Comparison of ENCODE assay signal across 17 cellular contexts in the genomic region with DNA sequence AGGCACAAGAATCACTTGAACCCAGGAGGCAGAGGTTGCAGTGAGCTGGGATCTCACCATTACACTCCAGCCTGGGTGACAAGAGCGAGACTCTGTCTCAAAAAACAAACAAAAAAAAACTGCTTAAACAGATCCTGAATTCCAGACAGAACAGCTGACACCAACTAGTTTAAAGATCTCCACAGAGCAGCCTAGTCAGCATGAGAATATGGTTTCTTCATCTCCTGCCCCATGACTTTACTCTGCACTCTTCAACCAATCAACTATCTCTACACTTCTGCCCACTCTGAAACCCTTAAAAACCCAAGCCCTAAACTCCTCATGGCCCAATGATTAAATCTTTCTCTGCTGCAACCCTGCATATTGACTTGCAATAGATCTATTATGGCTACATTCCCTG. TPM values are rescaled to one million over a fixed set of nuclear protein-coding genes. Genes with fewer than 3 reads are reported as not detected.
DNase-seq lines count a peak whose midpoint lies in the region; ATAC-seq, FAIRE-seq and TF ChIP-seq lines count a peak whose summit lies in the region.
"Had no signal": no experiment of that assay in that cellular context is flagged by ENCODE, and none has a peak within 500 bp of the region (broad histone marks: within the 10 kb centered on the region; RNA-seq: fewer than 3 reads in every experiment).

No MANE protein-coding gene starts in this region.

- H3K23ac ChIP-seq in IMR-90 (ENCODE audit: low read depth, low read length) (no peak overlapping the region), H1 (ENCODE audit: insufficient read length) (no peak overlapping the region)

- H2BK5ac ChIP-seq in IMR-90 (ENCODE audit: low read depth, low read length, poor library complexity, severe bottlenecking) = no peak overlapping the region
- H2BK5ac ChIP-seq in H1 (ENCODE audit: low read depth, low read length) = no peak overlapping the region

- H3K9me3 ChIP-seq in IMR-90 (ENCODE audit: control insufficient read depth, insufficient read depth, low read length) = no peaks in the 10 kb centered on the region
- H3K9me3 ChIP-seq in H1 (ENCODE audit: insufficient read depth in 2 of 2, low read depth in 1 of 2, low read length in 1 of 2) = no peaks in the 10 kb centered on the region
- no peaks in the 10 kb centered on the region for H3K9me3 ChIP-seq in right lobe of liver
- H3K9me3 ChIP-seq: BLaER1 had no signal

- no peaks in the 10 kb centered on the region for H3K36me3 ChIP-seq in IMR-90 (ENCODE audit: control insufficient read depth, insufficient read depth, low read length)
- H3K36me3 ChIP-seq in H1 (ENCODE audit: control insufficient read depth in 2 of 4, insufficient read depth in 4 of 4, low read length in 3 of 4) = no peaks in the 10 kb centered on the region
- no peaks in the 10 kb centered on the region for H3K36me3 ChIP-seq in right lobe of liver
- H3K36me3 ChIP-seq: BLaER1 had no signal

- no peak overlapping the region for H3K4me3 ChIP-seq in IMR-90 (ENCODE audit: insufficient read depth, low read depth, low read length)
- no peak overlapping the region for H3K4me3 ChIP-seq in H1 (ENCODE audit: extremely low read depth in 1 of 4, insufficient read depth in 2 of 4, low read depth in 3 of 4, low read length in 4 of 4)
- H3K4me3 ChIP-seq in right lobe of liver = no peak overlapping the region
- H3K4me3 ChIP-seq: BLaER1 had no signal

- no peaks in the 10 kb centered on the region for H3K79me2 ChIP-seq in H1 (ENCODE audit: control insufficient read depth in 1 of 2, insufficient read depth in 2 of 2, low read length in 2 of 2)

- H2AK9ac ChIP-seq in IMR-90 (replicated peaks; ENCODE audit: low read depth, low read length, poor library complexity) = no peak overlapping the region

- H3K4me2 ChIP-seq in IMR-90 (ENCODE audit: low read depth, low read length) (no peak overlapping the region), H1 (ENCODE audit: insufficient read depth in 1 of 2, low read depth in 2 of 2, low read length in 2 of 2) (no peak overlapping the region)
- H3K4me2 ChIP-seq: BLaER1 had no signal

- H3K9me1 ChIP-seq in IMR-90 (ENCODE audit: insufficient read depth, low read length) = no peaks in the 10 kb centered on the region

- no peak for TF ChIP-seq POLR2A in IMR-90 (IDR thresholded peaks at IDR 0.05; ENCODE audit: low read depth, low read length)
- TF ChIP-seq POLR2A in H1 (IDR thresholded peaks at IDR 0.05; ENCODE audit: control extremely low read depth in 1 of 2, low read depth in 2 of 2, low read length in 2 of 2) = no peak
- TF ChIP-seq POLR2A in right lobe of liver (IDR thresholded peaks at IDR 0.05) = no peak

- H3K9ac ChIP-seq in IMR-90 (ENCODE audit: low read depth, low read length) = no peak overlapping the region
- H3K9ac ChIP-seq in H1 (replicated peaks in 1 of 4; ENCODE audit: extremely low read depth in 1 of 4, low read depth in 3 of 4, low read length in 3 of 4) = no peak overlapping the region
- H3K9ac ChIP-seq: BLaER1 had no signal

- H4K20me1 ChIP-seq in IMR-90 (ENCODE audit: insufficient read depth, low read length) (no peaks in the 10 kb centered on the region), H1 (replicated peaks in 1 of 2; ENCODE audit: control insufficient read depth in 1 of 2, insufficient read depth in 2 of 2, low read length in 2 of 2) (no peaks in the 10 kb centered on the region)
- H4K20me1 ChIP-seq: BLaER1 had no signal

- no peaks in the 10 kb centered on the region; the same call in 1 of the 2 replicates for H3K23me2 ChIP-seq in H1 (ENCODE audit: low read depth, low read length)

- intact Hi-C loops in IMR-90 (cut with micrococcal nuclease) (no loop called here), right lobe of liver (cut with DNase I) (no loop called here)

- no peak overlapping the region for H2BK12ac ChIP-seq in H1 (ENCODE audit: low read depth, low read length)

- H3K27me3 ChIP-seq in IMR-90 (ENCODE audit: control insufficient read depth, insufficient read depth, low read length) (no peaks in the 10 kb centered on the region), H1 (replicated peaks in 1 of 4; ENCODE audit: control insufficient read depth in 3 of 4, extremely low read depth in 1 of 4, insufficient read depth in 3 of 4, low read length in 3 of 4) (no peaks in the 10 kb centered on the region), right lobe of liver (no peaks in the 10 kb centered on the region)
- H3K27me3 ChIP-seq: BLaER1 had no signal

- FAIRE-seq in H1 (lab: Jason Lieb, UNC) = no peak
- FAIRE-seq: GM12892, GM18507, HTR-8/SVneo had no signal

- H2BK15ac ChIP-seq in IMR-90 (ENCODE audit: low read depth, low read length) (no peak overlapping the region), H1 (ENCODE audit: low read length) (no peak overlapping the region)

- H3K18ac ChIP-seq in IMR-90 (ENCODE audit: low read depth, low read length) (no peak overlapping the region), H1 (ENCODE audit: extremely low read depth, low read length) (no peak overlapping the region)

- dilution Hi-C loops in IMR-90 (cut with HindIII; ENCODE audit: low sequenced_read_pairs, unreplicated experiment) = no loop called here

- CTCF ChIA-PET in IMR-90 (lab: Yijun Ruan, JAX) (no interaction called here), H1 (lab: Charles Lee; ENCODE audit: partially characterized antibody) (no interaction called here)

- H3K79me1 ChIP-seq in IMR-90 (ENCODE audit: low read depth in 1 of 2, low read length in 2 of 2) (no peaks in the 10 kb centered on the region), H1 (ENCODE audit: low read depth, low read length) (no peaks in the 10 kb centered on the region)

- H3K14ac ChIP-seq in IMR-90 (replicated peaks; ENCODE audit: low read depth, low read length) (no peak overlapping the region), H1 (ENCODE audit: insufficient read length) (no peak overlapping the region)

- H3K27ac ChIP-seq in IMR-90 (ENCODE audit: insufficient read depth, low read length) (no peak overlapping the region), H1 (ENCODE audit: low read depth, low read length) (no peak overlapping the region), right lobe of liver (no peak overlapping the region)
- H3K27ac ChIP-seq: BLaER1 had no signal

- H3K4me1 ChIP-seq in IMR-90 (ENCODE audit: control insufficient read depth, insufficient read depth, low read length) = no peaks in the 10 kb centered on the region
- no peaks in the 10 kb centered on the region; a peak in 2 of 7 replicates for H3K4me1 ChIP-seq in H1 (replicated peaks in 1 of 4; ENCODE audit: control insufficient read depth in 3 of 4, insufficient read depth in 4 of 4, low read length in 3 of 4)
- H3K4me1 ChIP-seq in right lobe of liver = no peaks in the 10 kb centered on the region
- H3K4me1 ChIP-seq: BLaER1 had no signal

- H4K8ac ChIP-seq in IMR-90 (ENCODE audit: low read depth in 2 of 2, low read length in 2 of 2) (no peak overlapping the region), H1 (ENCODE audit: extremely low read depth, insufficient read depth, low read length) (no peak overlapping the region)

- in situ Hi-C loops in IMR-90 (cut with MboI; ENCODE audit: low sequenced_read_pairs) = no loop called here

- no peak overlapping the region for H3K4ac ChIP-seq in IMR-90 (ENCODE audit: low read depth, low read length)
- H3K4ac ChIP-seq in H1 (replicated peaks; ENCODE audit: insufficient read length, low read depth, low read length) = no peak overlapping the region

- H4K91ac ChIP-seq in IMR-90 (ENCODE audit: insufficient read depth, low read depth, low read length) = no peak overlapping the region
- no peak overlapping the region for H4K91ac ChIP-seq in H1 (replicated peaks; ENCODE audit: insufficient read length, low read length)

- WGBS in IMR-90 (ENCODE audit: extremely low coverage in 2 of 2, insufficient read length in 1 of 2), 2 experiments = no CpG with 5 or more reads among the region's 1 CpG
- WGBS in H1 (ENCODE audit: extremely low coverage in 1 of 2, insufficient coverage in 1 of 2, insufficient read length in 1 of 2, insufficient replicate concordance in 2 of 2, low coverage in 1 of 2, low lambda C conversion rate in 2 of 2, missing lambda C conversion rate in 1 of 2), 2 experiments = 100% methylated on average over 1 of the region's 1 CpG; no CpG with 5 or more reads in 1 of the 2 experiments
- WGBS in right lobe of liver (ENCODE audit: insufficient coverage, low coverage, low lambda C conversion rate, missing lambda C conversion rate) = 14% methylated on average over 1 of the region's 1 CpG

- H2AFZ ChIP-seq in IMR-90 (replicated peaks; ENCODE audit: low read length, poor library complexity) (no peak overlapping the region), H1 (ENCODE audit: low read length) (0 out of 2 replicates have a peak overlapping the region, but pooled peaks have one; percentile 51)

- H2BK120ac ChIP-seq in IMR-90 (ENCODE audit: low read depth, low read length) = no peak overlapping the region
- no peak overlapping the region for H2BK120ac ChIP-seq in H1 (replicated peaks; ENCODE audit: low read depth, low read length)

- BruUV-seq in IMR-90 (replicated peaks; lab: Mats Ljungman, UMichigan) = no TSS peak

- H2AK5ac ChIP-seq in IMR-90 (ENCODE audit: low read depth, low read length) = no peak overlapping the region
- no peak overlapping the region for H2AK5ac ChIP-seq in H1 (ENCODE audit: low read depth, low read length)

- TF ChIP-seq CTCF in IMR-90 (conservative IDR thresholded peaks at IDR 0.05; ENCODE audit: low read depth, low read length) (no peak), H1 (IDR thresholded peaks at IDR 0.05; ENCODE audit: control extremely low read depth in 1 of 3, insufficient read depth in 1 of 3, low read depth in 1 of 3, low read length in 3 of 3) (no peak), right lobe of liver (IDR thresholded peaks at IDR 0.05) (no peak)

- TF ChIP-seq RAD21 in IMR-90 (IDR thresholded peaks at IDR 0.05; ENCODE audit: low read length) (no peak), H1 (IDR thresholded peaks at IDR 0.05 in 1 of 2, conservative IDR thresholded peaks at IDR 0.05 in 1 of 2; ENCODE audit: low read depth in 2 of 2, low read length in 2 of 2) (no peak)

- H4K5ac ChIP-seq in IMR-90 (ENCODE audit: low read depth, low read length) (no peak overlapping the region), H1 (ENCODE audit: insufficient read length, low read depth, low read length) (no peak overlapping the region)

- POLR2A ChIA-PET in IMR-90 (lab: Charles Lee; ENCODE audit: unreplicated experiment) (no interaction called here), H1 (lab: Charles Lee; ENCODE audit: partially characterized antibody) (no interaction called here)

- H3K56ac ChIP-seq in IMR-90 (ENCODE audit: extremely low read depth, insufficient read depth, low read length) = no peak overlapping the region
- no peak overlapping the region for H3K56ac ChIP-seq in H1 (replicated peaks; ENCODE audit: insufficient read length, low read depth, low read length)

- no peak overlapping the region for H2BK20ac ChIP-seq in IMR-90 (ENCODE audit: low read depth, low read length)
- no peak overlapping the region for H2BK20ac ChIP-seq in H1 (ENCODE audit: low read length)

- DNase-seq in IMR-90 = no peak
- DNase-seq in H1 (ENCODE audit: low read depth in 1 of 2, low spot score in 2 of 2) = no peak
- no peak for DNase-seq in right lobe of liver
- DNase-seq in NCI-H1417 treated with DMSO at 0.1 percent for 48 hours (lab: John Stamatoyannopoulos, UW) = no peak
- DNase-seq in iPS-NIHi11 (ENCODE audit: low spot score) = no peak
- no peak for DNase-seq in NOMO-1 treated with dmso at 0.1 percent for 144 hours (lab: John Stamatoyannopoulos, UW; ENCODE audit: unreplicated experiment)
- DNase-seq: 8988T; CD4-positive, alpha-beta memory T cell; DMS153; DMS79; GDM1; HCEC 1CT had no signal

- ATAC-seq in IMR-90 (ENCODE audit: low read depth) = peak; percentile 40
- ATAC-seq in right lobe of liver = peak in 3 of 4 donors; percentile 29 to 52 (median 37)
- ATAC-seq in HG03196 (IDR thresholded peaks at IDR 0.05; ENCODE audit: unreplicated experiment) = no peak

- no peak for TF ChIP-seq EP300 in H1 (IDR thresholded peaks at IDR 0.05; ENCODE audit: borderline replicate concordance in 1 of 2, low read depth in 2 of 2, low read length in 2 of 2)

RNA-seq across cellular contexts. Expression of a gene that starts 7.5 kb away (rescaled TPM):
- total RNA-seq in IMR-90 (2012; rRNA removed) = 58.3 and 66.4 TPM in 2 replicates
- polyA plus RNA-seq in IMR-90 (2012; rRNA removed) = 46.4 and 54.0 TPM in 2 replicates
- 14.8 and 17.9 TPM in 2 replicates for polyA plus RNA-seq in IMR-90 (2012; cell fraction: cytosol; rRNA removed)
- polyA plus RNA-seq in IMR-90 (2012; cell fraction: nucleus; rRNA removed; ENCODE audit: low replicate concordance) = 16.0 and 73.3 TPM in 2 replicates
- total RNA-seq in H1 (2021; fragmentation: NEBNext Ultra II Directional; extraction: Animal tissue kit (Norgen Biotek cat#: 25700)) = 264 and 274 TPM in 2 replicates
- 89.6 and 125 TPM in 2 replicates for polyA plus RNA-seq in H1 (2011; rRNA removed)
- polyA plus RNA-seq in H1 (2011; cell fraction: cytosol; rRNA removed) = 88.6 TPM
- 148 TPM for polyA plus RNA-seq in H1 (2011; cell fraction: nucleus; rRNA removed)
- 119 to 144 TPM (median 134 TPM) in 4 replicates for polyA plus RNA-seq in H1 (2012, experiment 1 of 2)
- 6.6 TPM for polyA plus RNA-seq in H1 (2012, experiment 2 of 2)
- polyA plus RNA-seq in H1 (2013, experiment 1 of 2) = 202 TPM
- polyA plus RNA-seq in H1 (2013, experiment 2 of 2) = 198 TPM
- 133 and 204 TPM in 2 replicates for polyA minus RNA-seq in H1 (2011; rRNA and poly(A)+ RNA removed)
- 134 TPM for polyA minus RNA-seq in H1 (2011; cell fraction: cytosol; rRNA and poly(A)+ RNA removed)
- 200 TPM for polyA minus RNA-seq in H1 (2011; cell fraction: nucleus; rRNA and poly(A)+ RNA removed)
- total RNA-seq in right lobe of liver = 10 to 100 TPM; 39.1 to 59.9 (median 48.5) TPM
